Comparison of ENCODE assay signal across 1 cellular context in the genomic region with DNA sequence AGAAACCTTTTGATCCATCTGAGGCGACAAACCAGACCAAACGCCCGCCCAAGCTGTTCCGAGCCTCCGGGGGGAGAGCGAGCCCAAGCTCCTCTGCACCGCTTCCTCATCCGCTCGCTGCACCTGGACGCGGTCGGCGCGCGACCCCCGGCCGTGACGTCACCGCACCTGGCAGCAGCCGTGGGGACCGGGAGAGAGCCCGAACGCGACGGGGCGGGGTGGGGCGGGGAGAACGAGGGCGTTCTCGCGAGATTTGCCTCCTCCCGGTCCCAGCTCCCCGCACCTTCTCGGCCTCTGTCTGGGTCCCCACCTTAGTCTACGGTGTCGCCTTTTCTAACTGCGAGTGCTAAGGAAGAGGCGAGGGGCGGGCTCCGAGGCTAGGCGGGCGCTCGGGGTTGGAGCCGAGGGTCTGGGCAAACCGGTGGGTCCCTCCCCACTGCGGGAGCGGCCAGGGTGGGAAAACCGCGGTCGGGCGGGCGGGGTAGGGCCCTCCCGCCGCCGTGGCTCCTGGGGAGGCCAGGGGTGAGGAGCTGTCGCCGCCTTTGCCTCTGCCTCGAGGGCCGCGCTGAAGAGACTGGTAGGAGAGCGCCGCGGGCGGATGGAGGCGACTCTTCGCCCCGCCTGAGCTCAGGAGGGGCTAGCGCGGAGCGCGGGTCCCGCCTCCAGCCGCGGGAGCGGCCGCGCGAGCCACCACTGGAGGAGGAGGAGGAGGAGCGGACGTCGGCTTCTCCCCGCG.
TF ChIP-seq lines count a peak whose summit lies in the region.

A gene with protein sequence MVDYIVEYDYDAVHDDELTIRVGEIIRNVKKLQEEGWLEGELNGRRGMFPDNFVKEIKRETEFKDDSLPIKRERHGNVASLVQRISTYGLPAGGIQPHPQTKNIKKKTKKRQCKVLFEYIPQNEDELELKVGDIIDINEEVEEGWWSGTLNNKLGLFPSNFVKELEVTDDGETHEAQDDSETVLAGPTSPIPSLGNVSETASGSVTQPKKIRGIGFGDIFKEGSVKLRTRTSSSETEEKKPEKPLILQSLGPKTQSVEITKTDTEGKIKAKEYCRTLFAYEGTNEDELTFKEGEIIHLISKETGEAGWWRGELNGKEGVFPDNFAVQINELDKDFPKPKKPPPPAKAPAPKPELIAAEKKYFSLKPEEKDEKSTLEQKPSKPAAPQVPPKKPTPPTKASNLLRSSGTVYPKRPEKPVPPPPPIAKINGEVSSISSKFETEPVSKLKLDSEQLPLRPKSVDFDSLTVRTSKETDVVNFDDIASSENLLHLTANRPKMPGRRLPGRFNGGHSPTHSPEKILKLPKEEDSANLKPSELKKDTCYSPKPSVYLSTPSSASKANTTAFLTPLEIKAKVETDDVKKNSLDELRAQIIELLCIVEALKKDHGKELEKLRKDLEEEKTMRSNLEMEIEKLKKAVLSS (plus strand): TSS at position 293 of the 736 bp plus-strand sequence. CDS start 456 bp downstream, outside the sequence.

TF ChIP-seq in H1, 55 proteins besides CTCF, POLR2A, EP300 and RAD21:
- TF ChIP-seq, protein P1, sequence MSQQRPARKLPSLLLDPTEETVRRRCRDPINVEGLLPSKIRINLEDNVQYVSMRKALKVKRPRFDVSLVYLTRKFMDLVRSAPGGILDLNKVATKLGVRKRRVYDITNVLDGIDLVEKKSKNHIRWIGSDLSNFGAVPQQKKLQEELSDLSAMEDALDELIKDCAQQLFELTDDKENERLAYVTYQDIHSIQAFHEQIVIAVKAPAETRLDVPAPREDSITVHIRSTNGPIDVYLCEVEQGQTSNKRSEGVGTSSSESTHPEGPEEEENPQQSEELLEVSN (IDR thresholded peaks at IDR 0.05): 0 out of 2 replicates have a peak, but pooled peaks have one; percentile 2
- TF ChIP-seq, protein P2, sequence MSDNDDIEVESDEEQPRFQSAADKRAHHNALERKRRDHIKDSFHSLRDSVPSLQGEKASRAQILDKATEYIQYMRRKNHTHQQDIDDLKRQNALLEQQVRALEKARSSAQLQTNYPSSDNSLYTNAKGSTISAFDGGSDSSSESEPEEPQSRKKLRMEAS (IDR thresholded peaks at IDR 0.05): peak; percentile 76
- TF ChIP-seq ZNF274 (IDR thresholded peaks at IDR 0.05; ENCODE audit: borderline replicate concordance, extremely low read depth, low read length): no peak
- TF ChIP-seq TBP (IDR thresholded peaks at IDR 0.05; ENCODE audit: low read depth, low read length): peak; percentile 90
- TF ChIP-seq, protein P3, sequence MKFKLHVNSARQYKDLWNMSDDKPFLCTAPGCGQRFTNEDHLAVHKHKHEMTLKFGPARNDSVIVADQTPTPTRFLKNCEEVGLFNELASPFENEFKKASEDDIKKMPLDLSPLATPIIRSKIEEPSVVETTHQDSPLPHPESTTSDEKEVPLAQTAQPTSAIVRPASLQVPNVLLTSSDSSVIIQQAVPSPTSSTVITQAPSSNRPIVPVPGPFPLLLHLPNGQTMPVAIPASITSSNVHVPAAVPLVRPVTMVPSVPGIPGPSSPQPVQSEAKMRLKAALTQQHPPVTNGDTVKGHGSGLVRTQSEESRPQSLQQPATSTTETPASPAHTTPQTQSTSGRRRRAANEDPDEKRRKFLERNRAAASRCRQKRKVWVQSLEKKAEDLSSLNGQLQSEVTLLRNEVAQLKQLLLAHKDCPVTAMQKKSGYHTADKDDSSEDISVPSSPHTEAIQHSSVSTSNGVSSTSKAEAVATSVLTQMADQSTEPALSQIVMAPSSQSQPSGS (IDR thresholded peaks at IDR 0.05; ENCODE audit: low read length): peak; percentile 86; the same call in 1 of the 2 replicates
- 0 out of 2 replicates have a peak, but pooled peaks have one; percentile 23 for TF ChIP-seq YY1 (IDR thresholded peaks at IDR 0.05; ENCODE audit: low read depth, low read length)
- TF ChIP-seq BRCA1 (IDR thresholded peaks at IDR 0.05; ENCODE audit: low read depth, low read length): peak; percentile 92
- TF ChIP-seq JUN (IDR thresholded peaks at IDR 0.05; ENCODE audit: low read depth, low read length): 0 out of 2 replicates have a peak, but pooled peaks have one; percentile 19
- TF ChIP-seq JUND (IDR thresholded peaks at IDR 0.05; ENCODE audit: low read length): peak; percentile 76
- peak; percentile 89 for TF ChIP-seq POLR2AphosphoS5 (IDR thresholded peaks at IDR 0.05; ENCODE audit: low read depth, low read length)
- 0 out of 2 replicates have a peak, but pooled peaks have one; percentile 41 for TF ChIP-seq SP4 (IDR thresholded peaks at IDR 0.05; ENCODE audit: low read length)
- no peak for TF ChIP-seq RXRA (IDR thresholded peaks at IDR 0.05; ENCODE audit: insufficient read depth, low read depth, low read length)
- TF ChIP-seq TAF7 (optimal IDR thresholded peaks at IDR 0.05; ENCODE audit: borderline replicate concordance, low read depth, low read length): peak; percentile 79
- TF ChIP-seq CEBPB (IDR thresholded peaks at IDR 0.05; ENCODE audit: low read depth, low read length): 0 out of 2 replicates have a peak, but pooled peaks have one; percentile 25
- TF ChIP-seq RNF2 (IDR thresholded peaks at IDR 0.05; ENCODE audit: borderline replicate concordance, low read depth, low read length, missing control alignments, poor library complexity, severe bottlenecking): no peak
- no peak for TF ChIP-seq TEAD4 (IDR thresholded peaks at IDR 0.05; ENCODE audit: low read depth, low read length)
- TF ChIP-seq BCL11A (IDR thresholded peaks at IDR 0.05; ENCODE audit: low read depth in 2 of 2, low read length in 2 of 2): no peak
- peak; percentile 82 for TF ChIP-seq ASH2L (IDR thresholded peaks at IDR 0.05; ENCODE audit: low read length)
- TF ChIP-seq TAF1 (IDR thresholded peaks at IDR 0.05; ENCODE audit: low read depth, low read length): peak; percentile 93
- TF ChIP-seq TCF12 (IDR thresholded peaks at IDR 0.05; ENCODE audit: low read depth, low read length): peak; percentile 95
- no peak for TF ChIP-seq MAFK (IDR thresholded peaks at IDR 0.05; ENCODE audit: low read depth, low read length)
- TF ChIP-seq, protein P4, sequence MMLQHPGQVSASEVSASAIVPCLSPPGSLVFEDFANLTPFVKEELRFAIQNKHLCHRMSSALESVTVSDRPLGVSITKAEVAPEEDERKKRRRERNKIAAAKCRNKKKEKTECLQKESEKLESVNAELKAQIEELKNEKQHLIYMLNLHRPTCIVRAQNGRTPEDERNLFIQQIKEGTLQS (IDR thresholded peaks at IDR 0.05; ENCODE audit: insufficient read depth, low read depth, low read length): 0 out of 2 replicates have a peak, but pooled peaks have one; percentile 14
- peak; percentile 99 for TF ChIP-seq CHD2 (IDR thresholded peaks at IDR 0.05; ENCODE audit: low read length)
- TF ChIP-seq SUZ12 (IDR thresholded peaks at IDR 0.05; ENCODE audit: low read length): no peak
- no peak for TF ChIP-seq KDM1A (IDR thresholded peaks at IDR 0.05; ENCODE audit: borderline replicate concordance, low read length)
- peak; percentile 54; the same call in 1 of the 2 replicates for TF ChIP-seq GTF2F1 (IDR thresholded peaks at IDR 0.05; ENCODE audit: borderline replicate concordance, low read depth, low read length)
- TF ChIP-seq EZH2 (IDR thresholded peaks at IDR 0.05; ENCODE audit: low read depth, low read length, severe bottlenecking): no peak
- peak; percentile 88; the same call in 1 of the 2 replicates for TF ChIP-seq PHF8 (conservative IDR thresholded peaks at IDR 0.05; ENCODE audit: low read depth, low read length)
- peak; percentile 64 for TF ChIP-seq KDM4A (IDR thresholded peaks at IDR 0.05; ENCODE audit: low read depth, low read length, severe bottlenecking)
- 0 out of 4 replicates have a peak, but pooled peaks of 1 of the 2 experiments have one; percentile 36 for TF ChIP-seq SIN3A (conservative IDR thresholded peaks at IDR 0.05 in 1 of 2, IDR thresholded peaks at IDR 0.05 in 1 of 2; ENCODE audit: low read depth in 1 of 2, low read length in 2 of 2)
- no peak for TF ChIP-seq HDAC6 (IDR thresholded peaks at IDR 0.05; ENCODE audit: low read depth, low read length)
- TF ChIP-seq CREB1 (IDR thresholded peaks at IDR 0.05): peak; percentile 96
TF ChIP-seq in H1: peak in this region for 22.
